In the genomic region with DNA sequence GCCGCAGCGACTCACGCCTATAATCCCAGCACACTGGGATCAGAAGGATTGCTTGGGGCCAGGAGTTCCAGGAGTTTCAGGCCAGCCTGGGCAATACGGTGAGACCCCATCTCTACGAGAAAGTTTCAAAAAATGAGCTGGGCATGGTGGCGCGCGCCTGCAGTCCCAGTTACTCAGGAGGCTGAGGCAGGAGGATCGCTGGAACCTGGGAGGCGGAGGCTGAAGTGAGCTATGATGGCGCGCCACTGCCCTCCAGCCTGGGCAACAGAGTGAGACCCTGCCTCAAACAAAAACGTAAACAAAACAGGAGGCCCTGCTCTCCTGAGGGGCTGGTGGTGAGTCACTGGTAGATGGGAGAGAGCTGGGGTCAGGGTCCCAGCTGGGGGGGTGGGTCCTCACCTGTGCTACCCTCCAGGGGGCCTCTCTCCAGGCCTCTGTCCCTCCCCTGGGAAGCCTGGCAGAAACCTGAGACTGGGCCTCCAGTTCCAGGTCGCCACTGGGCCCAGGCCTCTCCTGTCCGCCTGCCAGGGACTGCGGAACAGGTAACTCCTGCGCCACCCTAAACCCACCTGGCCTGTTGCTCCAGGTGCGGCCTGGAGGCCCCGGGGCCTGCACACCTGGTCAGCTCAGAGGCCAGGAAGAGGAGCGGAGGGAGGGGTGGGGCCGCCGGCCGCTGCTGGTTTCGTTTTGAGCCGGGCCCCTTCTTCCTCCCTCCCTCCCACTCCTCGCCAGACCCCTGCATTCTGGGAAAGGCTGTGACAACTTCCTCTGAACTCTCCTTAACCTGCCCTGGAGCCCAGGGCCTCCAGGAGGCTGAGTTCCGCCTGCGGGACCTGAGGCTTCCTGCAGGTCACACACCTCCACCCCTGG, we compare ENCODE assay signal across 9 cellular contexts. TPM values are rescaled to one million over a fixed set of nuclear protein-coding genes. Genes with fewer than 3 reads are reported as not detected.
DNase-seq lines count a peak whose midpoint lies in the region; ATAC-seq and TF ChIP-seq lines count a peak whose summit lies in the region.
"Had no signal": no experiment of that assay in that cellular context is flagged by ENCODE, and none has a peak within 500 bp of the region (broad histone marks: within the 10 kb centered on the region; RNA-seq: fewer than 3 reads in every experiment).

No MANE protein-coding gene starts in this region.

- peaks cover 42% of the 10 kb centered on the region for H3K4me1 Mint-ChIP-seq in activated CD4-positive, alpha-beta T cell treated with anti-CD3 and anti-CD28 coated beads, Interleukin-2, amount 10 ng/mL, durations not matched to agents 24 days and 14 days

- no peaks in the 10 kb centered on the region for H3K27me3 Mint-ChIP-seq in activated CD4-positive, alpha-beta T cell treated with anti-CD3 and anti-CD28 coated beads, Interleukin-2, amount 10 ng/mL, durations not matched to agents 24 days and 14 days

- no peaks in the 10 kb centered on the region for H3K9me3 Mint-ChIP-seq in activated CD4-positive, alpha-beta T cell treated with anti-CD3 and anti-CD28 coated beads, Interleukin-2, amount 10 ng/mL, durations not matched to agents 24 days and 14 days

- ATAC-seq in left lung: peak; percentile 76
- ATAC-seq in GM21390 (IDR thresholded peaks at IDR 0.05; ENCODE audit: unreplicated experiment): no peak
- ATAC-seq in HG03342 (IDR thresholded peaks at IDR 0.05; ENCODE audit: unreplicated experiment): no peak

- H3K27ac ChIP-seq in VCaP: peak overlapping the region; percentile 75
- peak overlapping the region; percentile 26 to 64 for H3K27ac ChIP-seq in left lung
- no peak overlapping the region for H3K27ac ChIP-seq in tibial artery

- H3K36me3 Mint-ChIP-seq in activated CD4-positive, alpha-beta T cell treated with anti-CD3 and anti-CD28 coated beads, Interleukin-2, amount 10 ng/mL, durations not matched to agents 24 days and 14 days (ENCODE audit: low read depth): peaks cover 4% of the 10 kb centered on the region

- H3K36me3 ChIP-seq in left lung: no peaks in the 10 kb centered on the region
- no peaks in the 10 kb centered on the region for H3K36me3 ChIP-seq in tibial artery

- TF ChIP-seq CTCF in VCaP (conservative IDR thresholded peaks at IDR 0.05) (no peak), left lung (IDR thresholded peaks at IDR 0.05) (no peak), tibial artery (IDR thresholded peaks at IDR 0.05) (no peak)

- intact Hi-C loops in activated CD4-positive, alpha-beta T cell treated with anti-CD3 and anti-CD28 coated beads, Interleukin-2, amount 10 ng/mL, durations not matched to agents 24 days and 14 days (cut with micrococcal nuclease): no loop called here
- intact Hi-C loops in left lung (cut with DNase I): no loop called here
- intact Hi-C loops in tibial artery (cut with DNase I; ENCODE audit: low total_unique reads): no loop called here

- peak overlapping the region in 1 of 2 donors; percentile 19 for H3K4me3 ChIP-seq in left lung
- H3K4me3 ChIP-seq in tibial artery: peak overlapping the region; percentile 6 to 7

- H3K27ac Mint-ChIP-seq in activated CD4-positive, alpha-beta T cell treated with anti-CD3 and anti-CD28 coated beads, Interleukin-2, amount 10 ng/mL, durations not matched to agents 24 days and 14 days: peak overlapping the region; percentile 89

- DNase-seq in activated CD4-positive, alpha-beta T cell treated with anti-CD3 and anti-CD28 coated beads, Interleukin-2, amount 10 ng/mL, durations not matched to agents 24 days and 14 days: peak; percentile 85
- DNase-seq in activated CD4-positive, alpha-beta T cell treated with anti-CD3 and anti-CD28 coated beads for 1 hour: no peak
- DNase-seq in left lung (peak in 1 of 2 donors; percentile 63), tibial artery (no peak)
- DNase-seq in stimulated activated CD4-positive, alpha-beta T cell treated with anti-CD3 and anti-CD28 coated beads, Interleukin-1b, Interleukin-23, amount 100 ng/mL, for 48 hours: no peak
- DNase-seq: NCI-H82 had no signal

- H3K9me3 ChIP-seq in left lung (no peaks in the 10 kb centered on the region), tibial artery (no peaks in the 10 kb centered on the region)

- H3K27me3 ChIP-seq in left lung (no peaks in the 10 kb centered on the region), tibial artery (peaks cover 0 to 25% of the 10 kb centered on the region in 2 donors)

- H3K4me1 ChIP-seq in left lung (peaks cover 3 to 57% of the 10 kb centered on the region in 2 donors), tibial artery (no peaks in the 10 kb centered on the region)

- H3K4me3 Mint-ChIP-seq in activated CD4-positive, alpha-beta T cell treated with anti-CD3 and anti-CD28 coated beads, Interleukin-2, amount 10 ng/mL, durations not matched to agents 24 days and 14 days: peak overlapping the region; percentile 67

RNA-seq across cellular contexts. Expression of a gene that starts 17.2 kb away (rescaled TPM):
- total RNA-seq in activated CD4-positive, alpha-beta T cell treated with anti-CD3 and anti-CD28 coated beads, Interleukin-2, amount 10 ng/mL, durations not matched to agents 24 days and 14 days: 35.8 and 39.6 TPM in 2 replicates
- 10 to 100 TPM; 38.8 to 49.5 TPM for total RNA-seq in left lung

RNA-seq across cellular contexts. Expression of a gene that starts 40.0 kb away (rescaled TPM):
- 125 and 135 TPM in 2 replicates for total RNA-seq in activated CD4-positive, alpha-beta T cell treated with anti-CD3 and anti-CD28 coated beads, Interleukin-2, amount 10 ng/mL, durations not matched to agents 24 days and 14 days
- 100 to 1,000 TPM; 129 to 143 TPM for total RNA-seq in left lung

Comparison
In these comparisons a context has a peak if more than half of its experiments do, and no peak if none do; other contexts are left out.
1. H3K27ac ChIP-seq: peak in VCaP (single experiment) and left lung (2 of 2); none in tibial artery (0 of 2).